In the genomic region with DNA sequence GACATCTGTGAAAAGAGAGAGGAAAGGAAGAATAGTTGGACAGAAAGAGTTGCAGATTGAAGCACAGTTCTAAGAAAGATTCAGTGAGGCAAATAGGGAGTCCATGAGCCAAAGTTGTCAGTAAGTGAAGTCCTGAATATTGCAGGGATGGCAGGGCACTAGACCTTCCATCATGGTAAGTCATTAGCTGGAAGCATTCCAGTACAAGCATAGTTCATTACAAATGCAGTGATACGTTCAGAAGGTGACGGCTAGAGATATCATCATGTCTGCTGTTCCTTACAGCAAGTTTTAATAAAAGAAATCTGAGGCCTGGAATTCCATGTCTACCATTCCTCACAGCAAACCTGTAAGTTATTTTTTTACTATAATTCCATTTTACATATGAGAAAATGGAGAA, we compare ENCODE assay signal across 31 cellular contexts.
"Had no signal": no experiment of that assay in that cellular context is flagged by ENCODE, and none has a peak within 500 bp of the region (broad histone marks: within the 10 kb centered on the region; RNA-seq: fewer than 3 reads in every experiment).

No MANE protein-coding gene starts in this region.

- H3K27me3 Mint-ChIP-seq: activated B cell treated with CpG ODN at 0.5 μM for 24 hours; activated CD8-positive, alpha-beta T cell treated with anti-CD3 and anti-CD28 coated beads for 36 hours; activated naive CD4-positive, alpha-beta T cell treated with anti-CD3 and anti-CD28 coated beads, Interleukin-2, amount 50 U/mL, for 24 hours; activated naive CD8-positive, alpha-beta T cell treated with anti-CD3 and anti-CD28 coated beads, Interleukin-2, amount 50 U/mL, for 24 hours; activated T-helper 17 cell treated with anti-CD3 and anti-CD28 coated beads, Interleukin-2, amount 50 U/mL, for 72 hours; central memory CD8-positive, alpha-beta T cell; naive B cell; progenitor cell of endocrine pancreas; stimulated activated naive CD8-positive, alpha-beta T cell treated with anti-CD3 and anti-CD28 coated beads, Interleukin-15, Interleukin-2, amounts not matched to agents 100 ng/mL and 50 ng/mL, for 24 hours had no signal

- H3K4me3 ChIP-seq: colonic mucosa, gastrocnemius medialis, left lung, lower lobe of right lung, ovary, skin epidermis, thoracic aorta had no signal

- H3K36me3 ChIP-seq: colonic mucosa, gastrocnemius medialis, left lung, lower lobe of right lung, neutrophil, ovary, thoracic aorta had no signal

- H3K4me1 Mint-ChIP-seq: activated B cell treated with CpG ODN at 0.5 μM for 24 hours; activated naive CD4-positive, alpha-beta T cell treated with anti-CD3 and anti-CD28 coated beads, Interleukin-2, amount 50 U/mL, for 24 hours; activated naive CD8-positive, alpha-beta T cell treated with anti-CD3 and anti-CD28 coated beads, Interleukin-2, amount 50 U/mL, for 24 hours; activated T-helper 17 cell treated with anti-CD3 and anti-CD28 coated beads, Interleukin-2, amount 50 U/mL, for 72 hours; central memory CD8-positive, alpha-beta T cell; naive B cell; nephron progenitor cell had no signal

- H3K9me3 Mint-ChIP-seq: nephron progenitor cell had no signal

- H3K27ac Mint-ChIP-seq: activated B cell treated with CpG ODN at 0.5 μM for 24 hours; activated CD8-positive, alpha-beta T cell treated with anti-CD3 and anti-CD28 coated beads for 36 hours; activated naive CD4-positive, alpha-beta T cell treated with anti-CD3 and anti-CD28 coated beads, Interleukin-2, amount 50 U/mL, for 24 hours; activated naive CD8-positive, alpha-beta T cell treated with anti-CD3 and anti-CD28 coated beads, Interleukin-2, amount 50 U/mL, for 24 hours; activated T-helper 17 cell treated with anti-CD3 and anti-CD28 coated beads, Interleukin-2, amount 50 U/mL, for 72 hours; naive B cell; nephron progenitor cell; progenitor cell of endocrine pancreas; stimulated activated naive CD8-positive, alpha-beta T cell treated with anti-CD3 and anti-CD28 coated beads, Interleukin-15, Interleukin-2, amounts not matched to agents 100 ng/mL and 50 ng/mL, for 24 hours; T-helper 2 cell treated with Interferon-gamma antibody and Interleukin-4, amounts not matched to agents 5 μg/mL and 100 μg/mL, for 36 hours had no signal

- H3K4me3 Mint-ChIP-seq: activated B cell treated with CpG ODN at 0.5 μM for 24 hours; activated CD8-positive, alpha-beta T cell treated with anti-CD3 and anti-CD28 coated beads for 36 hours; activated naive CD4-positive, alpha-beta T cell treated with anti-CD3 and anti-CD28 coated beads, Interleukin-2, amount 50 U/mL, for 24 hours; activated naive CD8-positive, alpha-beta T cell treated with anti-CD3 and anti-CD28 coated beads, Interleukin-2, amount 50 U/mL, for 24 hours; activated T-cell treated with anti-CD3 and anti-CD28 coated beads, Interleukin-2, amount 50 U/mL, for 4 hours; activated T-helper 17 cell treated with anti-CD3 and anti-CD28 coated beads, Interleukin-2, amount 50 U/mL, for 72 hours; central memory CD8-positive, alpha-beta T cell; naive B cell; nephron progenitor cell; stimulated activated naive CD8-positive, alpha-beta T cell treated with anti-CD3 and anti-CD28 coated beads, Interleukin-15, Interleukin-2, amounts not matched to agents 100 ng/mL and 50 ng/mL, for 24 hours; T-helper 2 cell treated with Interferon-gamma antibody and Interleukin-4, amounts not matched to agents 5 μg/mL and 100 μg/mL, for 36 hours had no signal

- H3K27me3 ChIP-seq: colonic mucosa, gastrocnemius medialis, left lung, neutrophil, ovary had no signal

- H3K27ac ChIP-seq: colonic mucosa, gastrocnemius medialis, left lung, lower lobe of right lung, neutrophil, ovary, skin epidermis, thoracic aorta had no signal

- H3K4me1 ChIP-seq: colonic mucosa, gastrocnemius medialis, left lung, lower lobe of right lung had no signal

- H3K36me3 Mint-ChIP-seq: activated naive CD4-positive, alpha-beta T cell treated with anti-CD3 and anti-CD28 coated beads, Interleukin-2, amount 50 U/mL, for 24 hours; naive B cell had no signal

- H3K9me3 ChIP-seq: colonic mucosa, gastrocnemius medialis, lower lobe of right lung, neutrophil, ovary, thoracic aorta had no signal

- DNase-seq: activated B cell treated with CpG ODN at 0.5 μM for 24 hours; activated CD4-positive, alpha-beta T cell treated with anti-CD3 and anti-CD28 coated beads, Interleukin-2, amount 50 U/mL, for 1 hour; activated CD8-positive, alpha-beta T cell treated with anti-CD3 and anti-CD28 coated beads for 36 hours; activated gamma-delta T cell treated with Interleukin-2 at 50 U/mL for 16 hours; activated naive CD8-positive, alpha-beta T cell treated with anti-CD3 and anti-CD28 coated beads, Interleukin-2, amount 50 U/mL, for 24 hours; activated T-cell treated with anti-CD3 and anti-CD28 coated beads, Interleukin-2, amount 50 U/mL, for 4 hours; amygdala; colonic mucosa; effector CD8-positive, alpha-beta T cell; erythroblast; gastrocnemius medialis; head of caudate nucleus; hippocampal formation; kidney; left lung; lower lobe of right lung; naive B cell; nephron progenitor cell; ovary; retina; stimulated activated CD4-positive, alpha-beta T cell treated with anti-CD3 and anti-CD28 coated beads, Interleukin-12 subunit alpha, Interleukin-12 subunit beta, amount 100 ng/mL, for 4 hours; stimulated activated CD4-positive, alpha-beta T cell treated with anti-CD3 and anti-CD28 coated beads, Interleukin-4, amount 100 ng/mL, for 1 hour had no signal
